ENCODE assay signal across 8 cellular contexts in the genomic region with DNA sequence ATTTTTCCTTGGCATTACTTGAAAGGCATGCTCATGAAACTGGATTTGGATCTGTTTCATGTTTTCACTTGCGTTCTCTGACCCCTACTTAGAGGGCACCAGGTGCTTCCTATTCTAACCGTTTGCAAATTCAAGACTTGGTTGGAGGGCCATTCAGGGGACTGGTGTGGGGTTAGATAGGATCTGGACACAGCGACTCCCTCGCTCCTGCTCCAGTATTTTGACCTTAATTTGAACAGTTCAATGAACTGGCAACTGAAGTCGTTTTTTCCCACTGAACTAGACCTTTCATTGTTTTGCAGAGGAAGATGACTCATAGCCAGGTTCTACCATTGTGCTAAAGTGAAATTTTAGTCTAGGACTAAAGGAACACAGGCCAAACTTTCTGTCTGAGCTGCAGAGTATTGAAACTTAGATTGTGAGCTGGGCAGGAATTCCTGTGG.
DNase-seq lines count a peak whose midpoint lies in the region; ATAC-seq lines count a peak whose summit lies in the region.

No MANE protein-coding gene starts in this region.

- DNase-seq in CD1c-positive myeloid dendritic cell (ENCODE audit: extremely low spot score) = peak; percentile 47
- DNase-seq in LHCN-M2 (ENCODE audit: low read depth) = peak; percentile 74
- peak; percentile 52 for DNase-seq in brain pericyte (ENCODE audit: low read depth, low spot score)
- no peak for DNase-seq in NCI-H774 (lab: John Stamatoyannopoulos, UW)
- DNase-seq in stimulated activated CD4-positive, alpha-beta T cell treated with anti-CD3 and anti-CD28 coated beads, Interleukin-2, amount 100 ng/mL, for 24 hours = no peak
- DNase-seq in superior temporal gyrus (ENCODE audit: extremely low spot score) = no peak

- H3K9me3 ChIP-seq in muscle layer of duodenum (ENCODE audit: control insufficient read depth in 1 of 2, low read length in 2 of 2) = no peaks in the 10 kb centered on the region

- H3K4me3 ChIP-seq in muscle layer of duodenum (ENCODE audit: low read depth in 1 of 2, low read length in 2 of 2) = no peak overlapping the region

- no peaks in the 10 kb centered on the region for H3K36me3 ChIP-seq in muscle layer of duodenum (ENCODE audit: control insufficient read depth in 1 of 2, insufficient read depth in 2 of 2, low read length in 2 of 2)

- H3K27me3 ChIP-seq in muscle layer of duodenum (ENCODE audit: low read depth, low read length) = no peaks in the 10 kb centered on the region

- H3K4me1 ChIP-seq in muscle layer of duodenum (ENCODE audit: control insufficient read depth in 1 of 2, insufficient read depth in 2 of 2, low read length in 2 of 2) = peaks cover 22 to 29% of the 10 kb centered on the region in 2 donors

- H3K27ac ChIP-seq in muscle layer of duodenum (ENCODE audit: low read length) = peak overlapping the region; percentile 65

- peak; percentile 40 for ATAC-seq in GM21423 (IDR thresholded peaks at IDR 0.05; ENCODE audit: unreplicated experiment)

Comparison
In these comparisons a context has a peak if more than half of its experiments do, and no peak if none do; other contexts are left out.
1. DNase-seq: peak in CD1c-positive myeloid dendritic cell (single experiment), LHCN-M2 (single experiment) and brain pericyte (single experiment); none in NCI-H774 (single experiment), stimulated activated CD4-positive, alpha-beta T cell treated with anti-CD3 and anti-CD28 coated beads, Interleukin-2, amount 100 ng/mL, for 24 hours (0 of 2) and superior temporal gyrus (single experiment).